13 cellular contexts compared by ENCODE assay signal in genomic region chr2:208311321-208311720, GRCh38. TPM values are rescaled to one million over a fixed set of nuclear protein-coding genes. Genes with fewer than 3 reads are reported as not detected.
DNase-seq lines count a peak whose midpoint lies in the region; ATAC-seq and TF ChIP-seq lines count a peak whose summit lies in the region.
"Had no signal": no experiment of that assay in that cellular context is flagged by ENCODE, and none has a peak within 500 bp of the region (broad histone marks: within the 10 kb centered on the region; RNA-seq: fewer than 3 reads in every experiment).

No MANE protein-coding gene starts in this region.

- H3K27ac ChIP-seq in suprapubic skin, result no peak overlapping the region
- H3K27ac ChIP-seq in testis, result no peak overlapping the region

- H3K4me1 ChIP-seq in suprapubic skin (peaks cover 16% of the 10 kb centered on the region), testis (peaks cover 5% of the 10 kb centered on the region)

- H3K36me3 Mint-ChIP-seq in activated CD8-positive, alpha-beta memory T cell treated with anti-CD3 and anti-CD28 coated beads, Interleukin-2, amount 10 ng/mL, durations not matched to agents 7 days and 5 days, result peaks cover 28% of the 10 kb centered on the region

- peaks cover 3% of the 10 kb centered on the region for H3K4me1 Mint-ChIP-seq in activated CD8-positive, alpha-beta memory T cell treated with anti-CD3 and anti-CD28 coated beads, Interleukin-2, amount 10 ng/mL, durations not matched to agents 7 days and 5 days
- H3K4me1 Mint-ChIP-seq: brain had no signal

- DNase-seq in fibroblast of gingiva (ENCODE audit: low read depth) (peak; percentile 6), left lobe of liver (ENCODE audit: low spot score) (no peak), suprapubic skin (ENCODE audit: low spot score in 2 of 2) (no peak), testis (no peak)
- DNase-seq in activated CD8-positive, alpha-beta memory T cell treated with anti-CD3 and anti-CD28 coated beads, Interleukin-2, amount 10 ng/mL, durations not matched to agents 7 days and 5 days, result no peak
- DNase-seq: activated CD8-positive, alpha-beta memory T cell treated with anti-CD3 and anti-CD28 coated beads, Interleukin-2, amount 50 U/mL, for 48 hours; NCI-H774; retina; T-helper 2 cell had no signal

- peak; percentile 61 for ATAC-seq in GM18868 (IDR thresholded peaks at IDR 0.05; ENCODE audit: unreplicated experiment)
- peak; percentile 46 for ATAC-seq in GM21529 (IDR thresholded peaks at IDR 0.05; ENCODE audit: unreplicated experiment)
- peak; percentile 49 for ATAC-seq in HG03108 (IDR thresholded peaks at IDR 0.05; ENCODE audit: unreplicated experiment)
- no peak for ATAC-seq in left lobe of liver
- no peak for ATAC-seq in activated CD8-positive, alpha-beta memory T cell treated with anti-CD3 and anti-CD28 coated beads, Interleukin-2, amount 10 ng/mL, durations not matched to agents 7 days and 5 days

- no peaks in the 10 kb centered on the region for H3K27me3 ChIP-seq in suprapubic skin
- no peaks in the 10 kb centered on the region for H3K27me3 ChIP-seq in testis

- TF ChIP-seq POLR2A in suprapubic skin (IDR thresholded peaks at IDR 0.05), result no peak
- TF ChIP-seq POLR2A in testis (IDR thresholded peaks at IDR 0.05), result no peak

- H3K27ac Mint-ChIP-seq in activated CD8-positive, alpha-beta memory T cell treated with anti-CD3 and anti-CD28 coated beads, Interleukin-2, amount 10 ng/mL, durations not matched to agents 7 days and 5 days, result no peak overlapping the region

- no peak for TF ChIP-seq CTCF in suprapubic skin (IDR thresholded peaks at IDR 0.05)
- TF ChIP-seq CTCF in testis (IDR thresholded peaks at IDR 0.05), result no peak

- H3K4me3 Mint-ChIP-seq in activated CD8-positive, alpha-beta memory T cell treated with anti-CD3 and anti-CD28 coated beads, Interleukin-2, amount 10 ng/mL, durations not matched to agents 7 days and 5 days, result no peak overlapping the region
- H3K4me3 Mint-ChIP-seq: brain had no signal

- CTCF ChIA-PET in activated CD8-positive, alpha-beta memory T cell treated with anti-CD3 and anti-CD28 coated beads, Interleukin-2, amount 10 ng/mL, durations not matched to agents 7 days and 5 days (lab: Charles Lee), result no interaction called here

- H3K27me3 Mint-ChIP-seq in activated CD8-positive, alpha-beta memory T cell treated with anti-CD3 and anti-CD28 coated beads, Interleukin-2, amount 10 ng/mL, durations not matched to agents 7 days and 5 days, result no peaks in the 10 kb centered on the region
- H3K27me3 Mint-ChIP-seq: brain had no signal

- H3K36me3 ChIP-seq in suprapubic skin (peaks cover 11% of the 10 kb centered on the region), testis (ENCODE audit: low read depth, missing control alignments) (no peaks in the 10 kb centered on the region)

- WGBS in suprapubic skin, result 32% methylated on average over 2 of the region's 2 CpGs
- 44 to 64% methylated on average over 2 of the region's 2 CpGs for WGBS in testis, 2 donors

- H3K9me3 ChIP-seq in suprapubic skin (no peaks in the 10 kb centered on the region), testis (no peaks in the 10 kb centered on the region)

- intact Hi-C loops in testis (cut with DNase I; ENCODE audit: low total_unique reads), result no loop called here

- H3K9me3 Mint-ChIP-seq in activated CD8-positive, alpha-beta memory T cell treated with anti-CD3 and anti-CD28 coated beads, Interleukin-2, amount 10 ng/mL, durations not matched to agents 7 days and 5 days (ENCODE audit: low read depth), result no peaks in the 10 kb centered on the region

- TF ChIP-seq EP300 in suprapubic skin (IDR thresholded peaks at IDR 0.05), result no peak

- H3K4me3 ChIP-seq in suprapubic skin (no peak overlapping the region), testis (no peak overlapping the region)

RNA-seq across cellular contexts. Expression of gene PIKFYVE, which starts 45.3 kb away (rescaled TPM):
- total RNA-seq in left lobe of liver (12.8 TPM), suprapubic skin (10 to 100 TPM; 25.0 to 55.9 (median 26.7) TPM), testis (10 to 100 TPM; 50.0 to 55.0 TPM)
- 10 to 100 TPM; 27.3 to 32.6 TPM for total RNA-seq in activated CD8-positive, alpha-beta memory T cell treated with anti-CD3 and anti-CD28 coated beads, Interleukin-2, amount 10 ng/mL, durations not matched to agents 7 days and 5 days
- polyA plus RNA-seq in testis (ENCODE audit: insufficient read depth, low read depth, low replicate concordance), result 29.0 TPM

RNA-seq across cellular contexts. Expression of gene IDH1, which starts 56.5 kb away (rescaled TPM):
- 293 TPM for total RNA-seq in left lobe of liver
- total RNA-seq in activated CD8-positive, alpha-beta memory T cell treated with anti-CD3 and anti-CD28 coated beads, Interleukin-2, amount 10 ng/mL, durations not matched to agents 7 days and 5 days, result 10 to 100 TPM; 39.7 to 45.6 TPM
- 10 to 100 TPM; 38.4 to 58.3 (median 43.9) TPM for total RNA-seq in suprapubic skin
- total RNA-seq in testis, result 100 to 1,000 TPM in 1 of 2 donors, 10 to 100 TPM in 1; 80.0 to 120 TPM
- polyA plus RNA-seq in testis (ENCODE audit: insufficient read depth, low read depth, low replicate concordance), result 93.4 TPM

Comparison
In these comparisons a context has a peak if more than half of its experiments do, and no peak if none do; other contexts are left out.
1. ATAC-seq: peak in GM18868 (single experiment), GM21529 (single experiment) and HG03108 (single experiment); none in left lobe of liver (single experiment) and activated CD8-positive, alpha-beta memory T cell treated with anti-CD3 and anti-CD28 coated beads, Interleukin-2, amount 10 ng/mL, durations not matched to agents 7 days and 5 days (single experiment).